ENCODE assay signal across 8 cellular contexts in the genomic region with DNA sequence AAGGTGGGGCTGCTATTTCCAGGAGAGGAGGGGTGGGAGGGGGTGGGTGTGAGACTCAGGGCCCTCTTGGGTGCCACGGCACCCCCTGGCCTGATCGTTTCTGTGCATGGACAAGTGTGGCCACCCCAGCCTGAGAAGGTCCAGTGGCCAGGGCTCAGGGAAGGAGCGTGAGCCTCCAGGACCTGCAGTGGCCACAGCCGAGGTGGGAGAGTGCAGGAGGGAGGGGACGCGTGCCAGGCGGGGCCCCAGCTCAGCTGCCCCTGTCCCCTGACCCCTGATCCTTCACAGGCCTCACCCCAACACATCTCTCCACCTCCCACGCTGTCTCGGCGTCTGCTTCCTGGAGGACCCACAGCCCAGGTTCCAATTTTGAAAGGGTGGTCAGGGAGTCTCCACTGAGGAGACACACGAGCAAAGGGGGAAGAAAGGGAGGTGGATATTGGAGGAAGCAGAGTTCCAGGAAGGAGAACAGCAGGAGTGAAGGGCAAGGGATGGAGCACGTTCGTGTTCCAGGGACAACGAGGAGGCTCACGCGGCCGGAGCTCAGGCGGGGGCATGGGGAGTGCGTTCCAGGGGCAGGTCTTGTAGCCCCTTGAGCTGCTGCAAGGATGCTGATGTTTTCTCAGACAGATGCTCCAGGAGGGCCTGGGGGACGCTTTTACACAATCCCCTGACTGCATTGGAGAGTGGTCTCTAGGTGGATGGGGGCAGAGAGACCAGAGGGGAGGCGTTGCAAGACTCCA. TPM values are rescaled to one million over a fixed set of nuclear protein-coding genes. Genes with fewer than 3 reads are reported as not detected.
"Had no signal": no experiment of that assay in that cellular context is flagged by ENCODE, and none has a peak within 500 bp of the region (broad histone marks: within the 10 kb centered on the region; RNA-seq: fewer than 3 reads in every experiment).

No MANE protein-coding gene starts in this region.

- H3K9me3 Mint-ChIP-seq: GM23338, HFFc6 had no signal

- H3K4me2 ChIP-seq: GM23338 had no signal

- H3K36me3 Mint-ChIP-seq: IgD-negative memory B cell had no signal

- H3K4me3 ChIP-seq: GM23338, HAP-1 had no signal

- H3K9me3 ChIP-seq: HAP-1 had no signal

- H3K36me3 ChIP-seq: HAP-1 had no signal

- H3K27ac Mint-ChIP-seq: GM23338, HFFc6, IgD-negative memory B cell had no signal

- H3K4me1 ChIP-seq: HAP-1 had no signal

- DNase-seq: HFFc6, KBM-7 had no signal

- H2AFZ ChIP-seq: GM23338 had no signal

- H3K27ac ChIP-seq: HL-60 had no signal

- H3K4me3 Mint-ChIP-seq: GM23338, HFFc6 had no signal

RNA-seq across cellular contexts. Expression of a gene that starts 4.2 kb away (rescaled TPM):
- total RNA-seq: HFFc6, HT1080 had no signal
- polyA plus RNA-seq: HepG2, IgD-negative memory B cell had no signal
